Comparison of ENCODE assay signal across 23 cellular contexts in the genomic region with DNA sequence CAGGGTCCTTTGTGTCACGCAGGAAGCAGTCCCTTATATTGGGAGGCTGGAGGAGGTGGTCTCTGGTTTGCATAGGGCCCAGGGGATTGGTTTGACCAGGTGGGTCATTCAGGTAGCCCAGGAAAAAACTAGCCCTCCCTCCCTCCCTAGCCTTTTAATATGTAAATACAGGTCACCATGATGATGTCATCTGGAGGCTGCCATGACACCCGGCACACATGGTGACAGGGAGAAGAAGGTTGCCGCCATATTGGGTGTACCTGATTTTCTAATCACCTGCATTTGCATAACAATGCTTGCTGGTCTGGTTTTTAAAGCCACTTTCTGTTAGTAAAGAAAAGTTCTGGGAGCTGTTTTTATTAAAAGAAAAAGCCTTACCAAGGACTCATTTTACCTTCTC.
"Had no signal": no experiment of that assay in that cellular context is flagged by ENCODE, and none has a peak within 500 bp of the region (broad histone marks: within the 10 kb centered on the region; RNA-seq: fewer than 3 reads in every experiment).

No MANE protein-coding gene starts in this region.

- H3K4me3 ChIP-seq: MG63 had no signal

- H3K27me3 ChIP-seq: MG63 had no signal

- H3K27ac ChIP-seq: VCaP had no signal

- DNase-seq: activated CD4-positive, alpha-beta memory T cell treated with anti-CD3 and anti-CD28 coated beads, Interleukin-2, amount 10 ng/mL, durations not matched to agents 7 days and 5 days; activated CD4-positive, alpha-beta T cell treated with anti-CD3 and anti-CD28 coated beads for 36 hours; activated CD4-positive, alpha-beta T cell treated with anti-CD3 and anti-CD28 coated beads, Interleukin-2, amount 50 U/mL, for 1 hour; activated gamma-delta T cell; activated naive CD4-positive, alpha-beta T cell treated with anti-CD3 and anti-CD28 coated beads for 36 hours; activated T-cell treated with anti-CD3 and anti-CD28 coated beads for 4 hours; activated T-cell treated with anti-CD3 and anti-CD28 coated beads, Interleukin-2, amount 50 U/mL, for 48 hours; amygdala; MG63; MV-4-11; NCI-H1105; NCI-H1436; NCI-H1694 treated with DMSO at 0.1 percent for 48 hours; NCI-H2081; NCI-H510A treated with DMSO at 0.1 percent for 48 hours; NCI-H69; SIG-M5; T-cell; T-helper 2 cell; T1000 had no signal

- H3K36me3 ChIP-seq: MG63 had no signal

- FAIRE-seq: astrocyte, TTC549 had no signal

- H3K9me3 ChIP-seq: MG63 had no signal
